In genomic region chr10:47743611-47744560, GRCh38 we compare ENCODE assay signal across 8 cellular contexts. TPM values are rescaled to one million over a fixed set of nuclear protein-coding genes. Genes with fewer than 3 reads are reported as not detected.
DNase-seq lines count a peak whose midpoint lies in the region; ATAC-seq, FAIRE-seq and TF ChIP-seq lines count a peak whose summit lies in the region.
"Not testable (repeated sequence)": the region's sequence is repeated elsewhere in the genome, so short reads cannot be mapped to it uniquely, and the experiment has no call there.

No MANE protein-coding gene starts in this region.

- not testable (repeated sequence) for H3K4me3 ChIP-seq in K562
- peak overlapping the region; percentile 37 for H3K4me3 ChIP-seq in cardiac muscle cell

- not testable (repeated sequence) for H3K36me3 ChIP-seq in K562 (ENCODE audit: control insufficient read depth, insufficient read depth, low read length); cardiac muscle cell

- not testable (repeated sequence) for H3K27ac ChIP-seq in K562 (ENCODE audit: extremely low read depth, low read depth, low read length); cardiac muscle cell

- H3K9me3 ChIP-seq in K562 (replicated peaks; ENCODE audit: control insufficient read depth, insufficient read depth, low read depth, low read length); cardiac muscle cell (ENCODE audit: low read depth): not testable (repeated sequence)

- ATAC-seq in GM21717 (IDR thresholded peaks at IDR 0.05; ENCODE audit: unreplicated experiment) (peak; percentile 80), HG03378 (IDR thresholded peaks at IDR 0.05; ENCODE audit: unreplicated experiment) (peak; percentile 81), K562 (peak; percentile 99)
- ATAC-seq in activated CD4-positive, CD25-positive, alpha-beta regulatory T cell treated with anti-CD3 and anti-CD28 coated beads, Interleukin-2, amount 50 U/mL, for 24 hours: peak; percentile 73 to 75

- TF ChIP-seq RAD21 in K562 (CRISPR knock-in tag; conservative IDR thresholded peaks at IDR 0.05 in 1 of 2, IDR thresholded peaks at IDR 0.05 in 1 of 2): not testable (repeated sequence)

- in situ Hi-C loops in K562 (cut with MboI): not testable (repeated sequence)

- CTCF ChIA-PET in K562 (lab: Yijun Ruan, JAX; ENCODE audit: low intra/inter-chr PET ratio): not testable (repeated sequence)

- not testable (repeated sequence) for FAIRE-seq in K562 (lab: Jason Lieb, UNC)

- H3K9ac ChIP-seq in K562 (ENCODE audit: insufficient read depth in 1 of 2, low read depth in 2 of 2, low read length in 2 of 2): not testable (repeated sequence)

- H3K4me1 ChIP-seq in K562 (replicated peaks in 1 of 2; ENCODE audit: control insufficient read depth in 2 of 2, insufficient read depth in 2 of 2, low read length in 2 of 2); cardiac muscle cell (ENCODE audit: low read depth): not testable (repeated sequence)

- TF ChIP-seq CTCF in K562 (IDR thresholded peaks at IDR 0.05 in 2 of 3, conservative IDR thresholded peaks at IDR 0.05 in 1 of 3; ENCODE audit: insufficient read depth in 2 of 3, low read depth in 1 of 3, low read length in 3 of 3): peak in 1 of 3 experiments; percentile 15; a peak in 1 of 6 replicates
- not testable (repeated sequence) for TF ChIP-seq CTCF in cardiac muscle cell (IDR thresholded peaks at IDR 0.05; ENCODE audit: low read depth, low read length); nephron (IDR thresholded peaks at IDR 0.05; ENCODE audit: unreplicated experiment in 3 of 3)

- not testable (repeated sequence) for H3K27me3 ChIP-seq in K562 (ENCODE audit: control insufficient read depth in 2 of 2, insufficient read depth in 2 of 2, low read length in 2 of 2); cardiac muscle cell

- POLR2A ChIA-PET in K562 (lab: Yijun Ruan, JAX): not testable (repeated sequence)

- H4K20me1 ChIP-seq in K562 (replicated peaks; ENCODE audit: control insufficient read depth, insufficient read depth, low read length): not testable (repeated sequence)

- intact Hi-C loops in K562 (cut with micrococcal nuclease): not testable (repeated sequence)

- H3K9me3 Mint-ChIP-seq in nephron: not testable (repeated sequence)

- not testable (repeated sequence) for H2AFZ ChIP-seq in K562 (ENCODE audit: low read depth, low read length)

- H3K4me3 Mint-ChIP-seq in nephron: peak overlapping the region; percentile 74 to 83 (median 78)

- DNase-seq in Daoy (ENCODE audit: low read depth) (peak; percentile 3), K562 (ENCODE audit: extremely low read depth in 1 of 4, low spot score in 3 of 4) (peak in 1 of 4 experiments; percentile 1), cardiac muscle cell (ENCODE audit: low read depth in 1 of 2, low spot score in 1 of 2) (peak; percentile 0 to 19), superior temporal gyrus (ENCODE audit: extremely low spot score) (peak; percentile 6)

- not testable (repeated sequence) for H3K4me1 Mint-ChIP-seq in nephron

- H3K4me2 ChIP-seq in K562 (ENCODE audit: insufficient read depth, low read length): not testable (repeated sequence)

- not testable (repeated sequence) for H3K27me3 Mint-ChIP-seq in nephron (ENCODE audit: low read depth)

- not testable (repeated sequence) for TF ChIP-seq POLR2A in K562 (conservative IDR thresholded peaks at IDR 0.05)

- H3K27ac Mint-ChIP-seq in nephron: not testable (repeated sequence)

- 4% methylated on average over 4 of the region's 48 CpGs for WGBS in K562 (ENCODE audit: insufficient coverage, low coverage, missing lambda C conversion rate)

- not testable (repeated sequence) for H3K36me3 Mint-ChIP-seq in nephron (ENCODE audit: low read depth)

- H3K9me1 ChIP-seq in K562 (ENCODE audit: control insufficient read depth, insufficient read depth, low read length): not testable (repeated sequence)

- H3K79me2 ChIP-seq in K562 (ENCODE audit: control insufficient read depth, insufficient read depth, low read length): not testable (repeated sequence)

- not testable (repeated sequence) for BruUV-seq in K562 (replicated peaks; lab: Mats Ljungman, UMichigan)

- TF ChIP-seq EP300 in K562 (IDR thresholded peaks at IDR 0.05; ENCODE audit: low read length): not testable (repeated sequence)

TF ChIP-seq in K562, 482 proteins besides CTCF, POLR2A, EP300 and RAD21:
- TF ChIP-seq VEZF1 (CRISPR knock-in tag; IDR thresholded peaks at IDR 0.05): 0 out of 2 replicates have a peak, but pooled peaks have one; percentile 28

RNA-seq across cellular contexts. Expression of gene SYT15B, which starts 19.5 kb away (rescaled TPM):
- total RNA-seq in Daoy (2014; rRNA removed; shearing (Covaris generic)): 0.09 TPM in 1 of 2 replicates, not detected in the other
- total RNA-seq in K562 (2011; cell fraction: chromatin; rRNA removed; ENCODE audit: low replicate concordance): 0.12 and 0.14 TPM in 2 replicates
- total RNA-seq in K562 (2011; cell fraction: nucleolus; rRNA removed): not detected in 2 replicates
- total RNA-seq in K562 (2011; cell fraction: nucleoplasm; rRNA removed): 0.15 TPM in 2 replicates
- not detected in 2 replicates for total RNA-seq in K562 (2014; rRNA removed)
- 0.07 TPM in 1 of 2 replicates, not detected in the other for total RNA-seq in K562 (2014; rRNA removed; fragmentation: Illumina TruSeq; extraction: Trizol)
- 0.07 TPM in 1 of 2 replicates, not detected in the other for total RNA-seq in K562 (2015; rRNA removed; fragmentation: Illumina TruSeq; extraction: Trizol)
- 0.18 and 0.22 TPM in 2 replicates for total RNA-seq in K562 (2021)
- not detected in 2 replicates for polyA plus RNA-seq in K562 (2011; rRNA removed)
- polyA plus RNA-seq in K562 (2011; cell fraction: cytosol; rRNA removed): 0.03 and 0.04 TPM in 2 replicates
- not detected in 2 replicates for polyA plus RNA-seq in K562 (2011; cell fraction: nucleus; rRNA removed)
- 0.04 TPM in 1 of 2 replicates, not detected in the other for polyA plus RNA-seq in K562 (2012)
- not detected in 2 replicates for polyA plus RNA-seq in K562 (2014; fragmentation: Illumina TruSeq; extraction: Trizol)
- not detected for polyA plus RNA-seq in K562 (2014; fragmentation: Nextera tagmentation; extraction: Ambion mirVana)
- not detected in 2 replicates for polyA plus RNA-seq in K562 (2014; rRNA removed)
- polyA minus RNA-seq in K562 (2011; rRNA and poly(A)+ RNA removed): not detected in 2 replicates
- polyA minus RNA-seq in K562 (2011; cell fraction: cytosol; rRNA and poly(A)+ RNA removed): 0.36 and 0.38 TPM in 2 replicates
- polyA minus RNA-seq in K562 (2011; cell fraction: nucleus; rRNA and poly(A)+ RNA removed): not detected in 2 replicates
- total RNA-seq in cardiac muscle cell: 0.04 TPM in 1 of 2 replicates, not detected in the other
- 0.06 TPM in 1 of 2 replicates, not detected in the other for polyA plus RNA-seq in cardiac muscle cell
